In the genomic region with DNA sequence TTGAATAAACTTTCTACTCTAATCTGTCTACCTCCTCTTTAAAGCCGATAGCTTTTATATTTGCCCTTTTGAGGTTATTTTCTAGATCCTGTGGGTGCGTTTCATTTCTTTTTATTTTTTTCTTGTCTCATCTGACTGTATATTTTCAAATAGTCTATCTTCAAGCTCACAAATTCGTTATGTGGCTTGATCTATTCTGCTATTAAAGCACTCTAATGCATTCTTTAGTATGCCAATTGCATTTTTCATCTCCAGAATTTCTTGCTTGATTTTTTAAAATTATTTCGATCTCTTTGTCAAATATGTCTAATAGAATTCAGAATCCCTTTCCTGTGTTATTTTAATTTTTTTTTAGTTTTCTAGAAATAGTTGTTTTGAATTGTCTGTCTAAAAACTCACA, we compare ENCODE assay signal across 28 cellular contexts.
"Had no signal": no experiment of that assay in that cellular context is flagged by ENCODE, and none has a peak within 500 bp of the region (broad histone marks: within the 10 kb centered on the region; RNA-seq: fewer than 3 reads in every experiment).

No MANE protein-coding gene starts in this region.

- H3K9me3 ChIP-seq: colonic mucosa, gastrocnemius medialis had no signal

- FAIRE-seq: colon, endometrium, endothelial cell of umbilical vein, frontal cortex had no signal

- DNase-seq: colonic mucosa; cortex of kidney; dermis blood vessel endothelial cell; dorsolateral prefrontal cortex; effector CD4-positive, alpha-beta T cell; effector CD8-positive, alpha-beta T cell; effector memory CD4-positive, alpha-beta T cell; effector memory CD8-positive, alpha-beta T cell; endodermal cell; erythroblast; esophagus squamous epithelium; foreskin fibroblast; foreskin keratinocyte; foreskin melanocyte; gastrocnemius medialis; glutamatergic neuron; head of caudate nucleus; heart left ventricle; heart right ventricle had no signal

- H3K36me3 ChIP-seq: colonic mucosa, esophagus muscularis mucosa, esophagus squamous epithelium, gastrocnemius medialis, gastroesophageal sphincter, heart left ventricle, heart right ventricle had no signal

- H3K4me1 ChIP-seq: colonic mucosa, esophagus muscularis mucosa, esophagus squamous epithelium, foreskin keratinocyte, gastrocnemius medialis, gastroesophageal sphincter, heart left ventricle, heart right ventricle had no signal

- H3K27me3 ChIP-seq: colonic mucosa, esophagus muscularis mucosa, esophagus squamous epithelium, foreskin keratinocyte, gastrocnemius medialis, gastroesophageal sphincter, heart left ventricle, heart right ventricle had no signal

- ATAC-seq: effector memory CD8-positive, alpha-beta T cell; esophagus mucosa; foreskin keratinocyte; gastrocnemius medialis; gastroesophageal sphincter; heart left ventricle; heart right ventricle had no signal

- H3K4me3 ChIP-seq: colonic mucosa, coronary artery, dorsolateral prefrontal cortex, esophagus muscularis mucosa, esophagus squamous epithelium, gastrocnemius medialis, gastroesophageal sphincter, heart left ventricle, heart right ventricle had no signal

- H3K27ac ChIP-seq: colonic mucosa, coronary artery, dorsolateral prefrontal cortex, epithelial cell of prostate, esophagus muscularis mucosa, esophagus squamous epithelium, foreskin keratinocyte, gastrocnemius medialis, gastroesophageal sphincter, heart left ventricle, heart right ventricle had no signal
